8 cellular contexts compared by ENCODE assay signal in genomic region chr21:32278068-32278467, GRCh38. TPM values are rescaled to one million over a fixed set of nuclear protein-coding genes. Genes with fewer than 3 reads are reported as not detected.
DNase-seq lines count a peak whose midpoint lies in the region; ATAC-seq and TF ChIP-seq lines count a peak whose summit lies in the region.

No MANE protein-coding gene starts in this region.

- H3K9me3 Mint-ChIP-seq in activated B cell treated with CpG ODN at 0.5 μM for 24 hours, result no peaks in the 10 kb centered on the region
- H3K9me3 Mint-ChIP-seq in immature natural killer cell, result no peaks in the 10 kb centered on the region

- H3K27ac Mint-ChIP-seq in activated B cell treated with CpG ODN at 0.5 μM for 24 hours (peak overlapping the region; percentile 88), immature natural killer cell (peak overlapping the region; percentile 17 to 94 (median 62))

- H3K4me1 ChIP-seq in testis, result peaks cover 11% of the 10 kb centered on the region

- H3K4me3 Mint-ChIP-seq in activated B cell treated with CpG ODN at 0.5 μM for 24 hours (peak overlapping the region; percentile 98), immature natural killer cell (peak overlapping the region; percentile 98 to 100 (median 99))

- WGBS in testis, 2 donors, result 2 to 3% methylated on average over 6 of the region's 6 CpGs

- H3K27me3 ChIP-seq in testis, result no peaks in the 10 kb centered on the region

- H3K36me3 Mint-ChIP-seq in activated B cell treated with CpG ODN at 0.5 μM for 24 hours (ENCODE audit: low read depth) (peaks cover 19% of the 10 kb centered on the region), immature natural killer cell (peaks cover 0 to 14% (median 3%) of the 10 kb centered on the region in 3 donors)

- POLR2A ChIA-PET in activated B cell treated with CpG ODN at 0.5 μM for 24 hours (lab: Charles Lee), result interaction anchor here (0.9 kb wide), 1 partner anchor 493 kb away, joined by 4 read pairs; the partner anchor contains the start of gene PAXBP1

- H3K4me3 ChIP-seq in testis, result peak overlapping the region; percentile 70 to 74

- no peaks in the 10 kb centered on the region for H3K36me3 ChIP-seq in testis (ENCODE audit: low read depth, missing control alignments)

- H3K27me3 Mint-ChIP-seq in activated B cell treated with CpG ODN at 0.5 μM for 24 hours (no peaks in the 10 kb centered on the region), immature natural killer cell (ENCODE audit: low read depth in 3 of 3) (peaks cover 6 to 21% (median 8%) of the 10 kb centered on the region in 3 donors)

- H3K4me1 Mint-ChIP-seq in activated B cell treated with CpG ODN at 0.5 μM for 24 hours (peaks cover 16% of the 10 kb centered on the region), immature natural killer cell (peaks cover 25 to 34% of the 10 kb centered on the region in 2 donors)

- DNase-seq in EL (peak; percentile 32), activated B cell treated with CpG ODN at 0.5 μM for 24 hours (no peak), immature natural killer cell (no peak), testis (no peak), NCI-H2029 treated with DMSO at 0.1 percent for 48 hours (lab: John Stamatoyannopoulos, UW) (no peak), GM10266 (ENCODE audit: extremely low spot score) (no peak)

- no peak for TF ChIP-seq POLR2A in testis (IDR thresholded peaks at IDR 0.05)

- no peaks in the 10 kb centered on the region for H3K9me3 ChIP-seq in testis

- TF ChIP-seq CTCF in activated B cell treated with CpG ODN at 0.5 μM for 24 hours (IDR thresholded peaks at IDR 0.05) (no peak), testis (IDR thresholded peaks at IDR 0.05) (no peak), GM10266 (IDR thresholded peaks at IDR 0.05; ENCODE audit: control insufficient read depth, insufficient read depth, low read depth, missing control alignments) (no peak)

- intact Hi-C loops in activated B cell treated with CpG ODN at 0.5 μM for 24 hours (cut with micrococcal nuclease) (loop anchor here (2.0 to 5.0 kb wide), 5 partner anchors 449 to 631 kb away; partner anchors contain the start of genes PAXBP1, SCAF4, SOD1 and SYNJ1), testis (cut with DNase I; ENCODE audit: low total_unique reads) (no loop called here)

- CTCF ChIA-PET in activated B cell treated with CpG ODN at 0.5 μM for 24 hours (lab: Charles Lee), result no interaction called here

- peak; percentile 13 for ATAC-seq in HG03432 (IDR thresholded peaks at IDR 0.05; ENCODE audit: unreplicated experiment)
- ATAC-seq in activated B cell treated with CpG ODN at 0.5 μM for 24 hours (ENCODE audit: low read depth), result no peak
- no peak for ATAC-seq in HG02884 (IDR thresholded peaks at IDR 0.05; ENCODE audit: unreplicated experiment)

- H3K27ac ChIP-seq in testis, result no peak overlapping the region

RNA-seq across cellular contexts. Expression of gene MIS18A, which starts 0.8 kb away (rescaled TPM):
- total RNA-seq in activated B cell treated with CpG ODN at 0.5 μM for 24 hours, result 6.8 and 7.7 TPM in 2 replicates
- polyA plus RNA-seq in immature natural killer cell, result 10 to 100 TPM in 1 of 3 donors, 1 to 10 TPM in 2; 6.3 to 10.3 (median 8.7) TPM
- total RNA-seq in testis, result 10 to 100 TPM; 27.8 to 32.6 TPM
- 34.4 TPM for polyA plus RNA-seq in testis (ENCODE audit: insufficient read depth, low read depth, low replicate concordance)

RNA-seq across cellular contexts. Expression of gene MRAP, which starts 20.6 kb away (rescaled TPM):
- total RNA-seq in activated B cell treated with CpG ODN at 0.5 μM for 24 hours (not detected in 2 replicates), testis (1 to 10 TPM; 1.4 to 2.2 TPM)
- polyA plus RNA-seq in immature natural killer cell (not detected), testis (ENCODE audit: insufficient read depth, low read depth, low replicate concordance) (4.0 TPM)
